Comparison of ENCODE assay signal across 8 cellular contexts in genomic region chr11:103202048-103202651, GRCh38.
A peak's percentile ranks its signal among the peaks of the same experiment; 100 is the strongest.
DNase-seq lines count a peak whose midpoint lies in the region; ATAC-seq, FAIRE-seq and TF ChIP-seq lines count a peak whose summit lies in the region.

No MANE protein-coding gene starts in this region.

- peak; percentile 55 to 58 for TF ChIP-seq RAD21 in H1 (IDR thresholded peaks at IDR 0.05 in 1 of 2, conservative IDR thresholded peaks at IDR 0.05 in 1 of 2; ENCODE audit: low read depth in 2 of 2, low read length in 2 of 2)

- no peak overlapping the region for H2BK12ac ChIP-seq in H1 (ENCODE audit: low read depth, low read length)

- H3K27ac ChIP-seq in H1 (ENCODE audit: low read depth, low read length) (no peak overlapping the region), psoas muscle (no peak overlapping the region)

- no peak overlapping the region for H4K8ac ChIP-seq in H1 (ENCODE audit: extremely low read depth, insufficient read depth, low read length)

- no peak overlapping the region for H3K4me2 ChIP-seq in H1 (ENCODE audit: insufficient read depth in 1 of 2, low read depth in 2 of 2, low read length in 2 of 2)

- no peak for TF ChIP-seq POLR2A in H1 (IDR thresholded peaks at IDR 0.05; ENCODE audit: control extremely low read depth in 1 of 2, low read depth in 2 of 2, low read length in 2 of 2)

- TF ChIP-seq EP300 in H1 (IDR thresholded peaks at IDR 0.05; ENCODE audit: borderline replicate concordance in 1 of 2, low read depth in 2 of 2, low read length in 2 of 2), result no peak

- no peaks in the 10 kb centered on the region for H3K79me1 ChIP-seq in H1 (ENCODE audit: low read depth, low read length)

- no peak overlapping the region for H3K9ac ChIP-seq in H1 (replicated peaks in 1 of 4; ENCODE audit: extremely low read depth in 1 of 4, low read depth in 3 of 4, low read length in 3 of 4)

- H3K4me1 ChIP-seq in H1 (replicated peaks in 1 of 4; ENCODE audit: control insufficient read depth in 3 of 4, insufficient read depth in 4 of 4, low read length in 3 of 4), result no peaks in the 10 kb centered on the region
- H3K4me1 ChIP-seq in psoas muscle, result no peaks in the 10 kb centered on the region

- no peak overlapping the region for H3K56ac ChIP-seq in H1 (replicated peaks; ENCODE audit: insufficient read length, low read depth, low read length)

- CTCF ChIA-PET in H1 (lab: Charles Lee; ENCODE audit: partially characterized antibody), result interaction anchor here (0.6 to 1.8 kb wide), 13 partner anchors 8 to 527 kb away, joined by 3 to 6 read pairs (median 3); no protein-coding TSS in a partner anchor

- H3K4ac ChIP-seq in H1 (replicated peaks; ENCODE audit: insufficient read length, low read depth, low read length), result no peak overlapping the region

- H4K5ac ChIP-seq in H1 (ENCODE audit: insufficient read length, low read depth, low read length), result no peak overlapping the region

- peak; percentile 38 for DNase-seq in NCI-H2171 treated with DMSO at 0.1 percent for 48 hours (lab: John Stamatoyannopoulos, UW)
- no peak for DNase-seq in NCI-H2171 (lab: John Stamatoyannopoulos, UW)
- peak; percentile 33 for DNase-seq in NCI-H82 (lab: John Stamatoyannopoulos, UW)
- DNase-seq in H1 (ENCODE audit: low read depth in 1 of 2, low spot score in 2 of 2), result no peak
- no peak for DNase-seq in psoas muscle
- DNase-seq in MG63, result no peak

- TF ChIP-seq CTCF in H1 (IDR thresholded peaks at IDR 0.05; ENCODE audit: control extremely low read depth in 1 of 3, insufficient read depth in 1 of 3, low read depth in 1 of 3, low read length in 3 of 3) (peak in 2 of 3 experiments; percentile 32 to 53; a peak in 2 of 4 replicates), psoas muscle (IDR thresholded peaks at IDR 0.05) (peak; percentile 38)

- 69% methylated on average over 3 of the region's 3 CpGs; no CpG with 5 or more reads in 1 of the 2 experiments for whole genome bisulfite sequencing in H1 (ENCODE audit: extremely low coverage in 1 of 2, insufficient coverage in 1 of 2, insufficient read length in 1 of 2, insufficient replicate concordance in 2 of 2, low coverage in 1 of 2, low lambda C conversion rate in 2 of 2, missing lambda C conversion rate in 1 of 2), 2 experiments
- whole genome bisulfite sequencing in psoas muscle, 3 donors, result 64 to 73% (median 71%) methylated on average over 3 of the region's 3 CpGs

- H3K4me3 ChIP-seq in H1 (ENCODE audit: extremely low read depth in 1 of 4, insufficient read depth in 2 of 4, low read depth in 3 of 4, low read length in 4 of 4) (no peak overlapping the region), psoas muscle (no peak overlapping the region), MG63 (no peak overlapping the region)

- POLR2A ChIA-PET in H1 (lab: Charles Lee; ENCODE audit: partially characterized antibody), result no interaction called here

- H3K27me3 ChIP-seq in H1 (replicated peaks in 1 of 4; ENCODE audit: control insufficient read depth in 3 of 4, extremely low read depth in 1 of 4, insufficient read depth in 3 of 4, low read length in 3 of 4) (no peaks in the 10 kb centered on the region), psoas muscle (ENCODE audit: insufficient read depth in 3 of 3, low read length in 2 of 3) (no peaks in the 10 kb centered on the region), MG63 (no peaks in the 10 kb centered on the region)

- no peaks in the 10 kb centered on the region for H4K20me1 ChIP-seq in H1 (replicated peaks in 1 of 2; ENCODE audit: control insufficient read depth in 1 of 2, insufficient read depth in 2 of 2, low read length in 2 of 2)

- no peaks in the 10 kb centered on the region for H3K23me2 ChIP-seq in H1 (ENCODE audit: low read depth, low read length)

- H3K79me2 ChIP-seq in H1 (ENCODE audit: control insufficient read depth in 1 of 2, insufficient read depth in 2 of 2, low read length in 2 of 2), result no peaks in the 10 kb centered on the region

- no peak overlapping the region for H2BK5ac ChIP-seq in H1 (ENCODE audit: low read depth, low read length)

- H3K14ac ChIP-seq in H1 (ENCODE audit: insufficient read length), result no peak overlapping the region

- H2BK20ac ChIP-seq in H1 (ENCODE audit: low read length), result no peak overlapping the region

- H4K91ac ChIP-seq in H1 (replicated peaks; ENCODE audit: insufficient read length, low read length), result no peak overlapping the region

- H3K9me3 ChIP-seq in H1 (ENCODE audit: insufficient read depth in 2 of 2, low read depth in 1 of 2, low read length in 1 of 2), result no peaks in the 10 kb centered on the region
- no peaks in the 10 kb centered on the region for H3K9me3 ChIP-seq in psoas muscle
- H3K9me3 ChIP-seq in MG63, result no peaks in the 10 kb centered on the region

- intact Hi-C loops in psoas muscle (cut with DNase I), result loop anchor here in 1 of 2 donors (5.0 kb wide), 1 partner anchor 400 kb away; no protein-coding TSS in a partner anchor

- H2AFZ ChIP-seq in H1 (ENCODE audit: low read length), result no peak overlapping the region

- no peak for ATAC-seq in psoas muscle
- ATAC-seq in HG02623 (IDR thresholded peaks at IDR 0.05; ENCODE audit: unreplicated experiment), result no peak
- no peak for ATAC-seq in HG02970 (IDR thresholded peaks at IDR 0.05; ENCODE audit: low FRiP score, unreplicated experiment)

- H3K23ac ChIP-seq in H1 (ENCODE audit: insufficient read length), result no peak overlapping the region

- no peak overlapping the region for H2BK15ac ChIP-seq in H1 (ENCODE audit: low read length)

- H3K36me3 ChIP-seq in H1 (ENCODE audit: control insufficient read depth in 2 of 4, insufficient read depth in 4 of 4, low read length in 3 of 4) (peaks cover 0 to 9% (median 4%) of the 10 kb centered on the region in 4 experiments; a peak in 4 of 8 replicates), psoas muscle (ENCODE audit: insufficient read depth in 1 of 2, low read depth in 1 of 2) (peaks cover 0 to 5% of the 10 kb centered on the region in 2 donors), MG63 (peaks cover 23% of the 10 kb centered on the region)

- no peak overlapping the region for H2AK5ac ChIP-seq in H1 (ENCODE audit: low read depth, low read length)

- H3K18ac ChIP-seq in H1 (ENCODE audit: extremely low read depth, low read length), result no peak overlapping the region

- H2BK120ac ChIP-seq in H1 (replicated peaks; ENCODE audit: low read depth, low read length), result no peak overlapping the region

- FAIRE-seq in H1 (lab: Jason Lieb, UNC), result peak; percentile 7

TF ChIP-seq in H1, 55 proteins besides CTCF, POLR2A, EP300 and RAD21:
- TF ChIP-seq HDAC2 (IDR thresholded peaks at IDR 0.05; ENCODE audit: borderline replicate concordance in 1 of 2, low read depth in 2 of 2, low read length in 2 of 2) (no peak), SP2 (IDR thresholded peaks at IDR 0.05; ENCODE audit: low read length) (no peak), BCL11A (IDR thresholded peaks at IDR 0.05; ENCODE audit: low read depth in 2 of 2, low read length in 2 of 2) (no peak), SIRT6 (IDR thresholded peaks at IDR 0.05; ENCODE audit: low read length) (no peak), POLR2AphosphoS5 (IDR thresholded peaks at IDR 0.05; ENCODE audit: low read depth, low read length) (no peak), JUND (IDR thresholded peaks at IDR 0.05; ENCODE audit: low read length) (no peak), SAP30 (IDR thresholded peaks at IDR 0.05; ENCODE audit: insufficient read depth, insufficient replicate concordance, low read length) (no peak), ATF3 (IDR thresholded peaks at IDR 0.05; ENCODE audit: insufficient read depth, low read depth, low read length) (no peak), SIX5 (IDR thresholded peaks at IDR 0.05; ENCODE audit: low read depth, low read length) (no peak), BACH1 (IDR thresholded peaks at IDR 0.05; ENCODE audit: low read length) (no peak)

Comparison
In these comparisons a context has a peak if more than half of its experiments do, and no peak if none do; other contexts are left out.
1. DNase-seq: peak in NCI-H2171 treated with DMSO at 0.1 percent for 48 hours (single experiment) and NCI-H82 (single experiment); none in NCI-H2171 (single experiment), H1 (0 of 2), psoas muscle (0 of 2) and MG63 (single experiment).